In genomic region chr13:35278917-35279316, GRCh38 we compare ENCODE assay signal across 30 cellular contexts.
DNase-seq lines count a peak whose midpoint lies in the region; ATAC-seq, FAIRE-seq and TF ChIP-seq lines count a peak whose summit lies in the region.
"Had no signal": no experiment of that assay in that cellular context is flagged by ENCODE, and none has a peak within 500 bp of the region (broad histone marks: within the 10 kb centered on the region; RNA-seq: fewer than 3 reads in every experiment).

No MANE protein-coding gene starts in this region.

- H3K27me3 ChIP-seq in HepG2 (ENCODE audit: control insufficient read depth in 1 of 2, insufficient read depth in 2 of 2, low read length in 2 of 2) = no peaks in the 10 kb centered on the region
- H3K27me3 ChIP-seq: BE2C; BLaER1; BLaER1 treated with 17β-estradiol and CSF1 and Interleukin-3, amounts not matched to agents 10 nM and 100 nM had no signal

- TF ChIP-seq CTCF in HepG2 (CRISPR knock-in tag; IDR thresholded peaks at IDR 0.05) = no peak

- no peak overlapping the region for H3K9ac ChIP-seq in HepG2 (ENCODE audit: insufficient read depth, low read depth, low read length)
- H3K9ac ChIP-seq: BLaER1; BLaER1 treated with 17β-estradiol and CSF1 and Interleukin-3, amounts not matched to agents 10 nM and 100 nM had no signal

- TF ChIP-seq EP300 in HepG2 (IDR thresholded peaks at IDR 0.05; ENCODE audit: low read depth in 2 of 2, low read length in 2 of 2) (no peak), HepG2 (CRISPR knock-in tag; IDR thresholded peaks at IDR 0.05; ENCODE audit: borderline replicate concordance) (no peak)

- no peaks in the 10 kb centered on the region for H3K79me2 ChIP-seq in HepG2 (ENCODE audit: insufficient read depth, low read length)

- no peak for TF ChIP-seq RAD21 in HepG2 (CRISPR knock-in tag; IDR thresholded peaks at IDR 0.05)

- TF ChIP-seq POLR2A in HepG2 (IDR thresholded peaks at IDR 0.05; ENCODE audit: insufficient read depth in 1 of 2, low read depth in 2 of 2, low read length in 2 of 2) = no peak

- H3K27ac ChIP-seq in HepG2 (ENCODE audit: extremely low read length, insufficient read depth, low read length) = no peak overlapping the region
- H3K27ac ChIP-seq: 22Rv1; A549; BLaER1; BLaER1 treated with 17β-estradiol and CSF1 and Interleukin-3, amounts not matched to agents 10 nM and 100 nM; C4-2B had no signal

- POLR2A ChIA-PET in HepG2 (lab: Yijun Ruan, JAX) = no interaction called here

- DNase-seq in HepG2 (ENCODE audit: low spot score) (no peak), NCI-H1417 (lab: John Stamatoyannopoulos, UW) (no peak), cerebellar nuclear complex (lab: John Stamatoyannopoulos, UW) (no peak)
- DNase-seq: 8988T; ACHN; AML-193; BE2C; C1 segment of cervical spinal cord; Caco-2; Calu3; CD4-positive, alpha-beta memory T cell; CD4-positive, alpha-beta T cell; CD4-positive, CD25-positive, alpha-beta regulatory T cell; CD8-positive, alpha-beta memory T cell; CD8-positive, alpha-beta T cell; COR-L47; DMS 273 treated with DMSO at 0.1 percent for 48 hours; DMS153; DMS53; DMS79; DMS79 treated with DMSO at 0.1 percent for 48 hours; DND-41; EL had no signal

- no TSS peak for BruUV-seq in HepG2 (replicated peaks; lab: Mats Ljungman, UMichigan)

- FAIRE-seq in G401.6 (lab: Jason Lieb, UNC) (peak; percentile 41), HepG2 (lab: Jason Lieb, UNC) (no peak)
- FAIRE-seq: A549, D721Med had no signal

- no peaks in the 10 kb centered on the region for H4K20me1 ChIP-seq in HepG2 (ENCODE audit: insufficient read depth, low read length)
- H4K20me1 ChIP-seq: BLaER1; BLaER1 treated with 17β-estradiol and CSF1 and Interleukin-3, amounts not matched to agents 10 nM and 100 nM had no signal

- H3K9me3 ChIP-seq in HepG2 (ENCODE audit: low read length) = no peaks in the 10 kb centered on the region
- H3K9me3 ChIP-seq: A549; BE2C; BLaER1; BLaER1 treated with 17β-estradiol and CSF1 and Interleukin-3, amounts not matched to agents 10 nM and 100 nM; Caco-2 had no signal

- no peak overlapping the region for H3K4me3 ChIP-seq in HepG2 (replicated peaks in 1 of 3; ENCODE audit: insufficient read depth in 1 of 3, low read depth in 2 of 3, low read length in 3 of 3)
- H3K4me3 ChIP-seq: A549; BLaER1; BLaER1 treated with 17β-estradiol and CSF1 and Interleukin-3, amounts not matched to agents 10 nM and 100 nM had no signal

- H2AFZ ChIP-seq in HepG2 (ENCODE audit: low read length) = no peak overlapping the region

- intact Hi-C loops in HepG2 (cut with micrococcal nuclease; ENCODE audit: unreplicated experiment) = no loop called here

- H3K4me2 ChIP-seq in HepG2 (ENCODE audit: low read depth, low read length) = no peak overlapping the region
- H3K4me2 ChIP-seq: A549; BLaER1; BLaER1 treated with 17β-estradiol and CSF1 and Interleukin-3, amounts not matched to agents 10 nM and 100 nM had no signal

- ATAC-seq in HepG2 = no peak
- ATAC-seq: A549; CD8-positive, alpha-beta T cell had no signal

- H3K4me1 ChIP-seq in HepG2 (ENCODE audit: insufficient read depth, low read length) = peaks cover 15% of the 10 kb centered on the region
- H3K4me1 ChIP-seq: A549; BLaER1; BLaER1 treated with 17β-estradiol and CSF1 and Interleukin-3, amounts not matched to agents 10 nM and 100 nM; Caco-2 had no signal

- CTCF ChIA-PET in HepG2 (lab: Yijun Ruan, JAX; ENCODE audit: low intra/inter-chr PET ratio, low total read pairs) = no interaction called here

- no peaks in the 10 kb centered on the region for H3K36me3 ChIP-seq in HepG2 (replicated peaks in 1 of 2; ENCODE audit: control insufficient read depth in 1 of 2, insufficient read depth in 2 of 2, low read length in 2 of 2)
- H3K36me3 ChIP-seq: BE2C; BLaER1; BLaER1 treated with 17β-estradiol and CSF1 and Interleukin-3, amounts not matched to agents 10 nM and 100 nM had no signal

- in situ Hi-C loops in HepG2 (cut with HindIII; ENCODE audit: extremely low pct_ligation_motif_present, low pct_unique_long_range_greater_than_20kb) = no loop called here

TF ChIP-seq in HepG2, 621 proteins besides CTCF, POLR2A, EP300 and RAD21:
- TF ChIP-seq KAT2B (IDR thresholded peaks at IDR 0.05; ENCODE audit: borderline replicate concordance, low read depth, low read length) (peak; percentile 91), HNRNPK (IDR thresholded peaks at IDR 0.05; ENCODE audit: low read depth, low read length, poor library complexity, severe bottlenecking) (no peak)
